1 cellular context compared by ENCODE assay signal in genomic region chr2:112304298-112304941, GRCh38.
TF ChIP-seq lines count a peak whose summit lies in the region.

No MANE protein-coding gene starts in this region.

TF ChIP-seq in GM12878, 131 proteins besides CTCF, POLR2A, EP300 and RAD21:
- 0 out of 4 replicates have a peak, but pooled peaks have one; percentile 19 to 43 for TF ChIP-seq SRF (IDR thresholded peaks at IDR 0.05; ENCODE audit: low read depth in 2 of 2, low read length in 2 of 2)
- no peak for TF ChIP-seq CBX3 (IDR thresholded peaks at IDR 0.05; ENCODE audit: borderline replicate concordance, low read depth)
- no peak for TF ChIP-seq CBX5 (IDR thresholded peaks at IDR 0.05; ENCODE audit: low read depth)
- TF ChIP-seq HSF1 (IDR thresholded peaks at IDR 0.05; ENCODE audit: low read depth, low read length): no peak
- TF ChIP-seq ZBTB33 (IDR thresholded peaks at IDR 0.05): no peak
- TF ChIP-seq SPI1 (IDR thresholded peaks at IDR 0.05; ENCODE audit: borderline replicate concordance, insufficient read depth, low read depth, low read length): peak; percentile 30; the same call in 1 of the 2 replicates
